In the genomic region with DNA sequence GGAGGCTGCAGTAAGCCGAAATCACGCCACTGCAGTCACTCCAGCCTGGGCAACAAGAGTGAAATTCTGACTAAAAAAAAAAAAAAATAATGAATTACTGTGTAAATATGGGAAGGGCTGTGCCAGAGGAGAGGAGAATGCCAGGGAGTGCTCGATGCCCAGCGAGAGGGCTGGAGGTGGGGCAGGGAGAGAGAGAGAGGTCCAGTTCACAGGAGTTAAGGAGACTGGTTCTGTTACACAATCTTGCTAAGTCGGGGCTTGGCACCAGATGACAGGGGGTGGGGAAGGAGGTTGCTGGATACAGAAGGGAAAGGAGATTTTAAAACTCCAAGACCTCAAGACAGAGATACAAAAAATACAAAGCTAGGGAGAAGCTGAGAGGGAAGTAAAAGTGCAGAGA, we compare ENCODE assay signal across 9 cellular contexts. TPM values are rescaled to one million over a fixed set of nuclear protein-coding genes. Genes with fewer than 3 reads are reported as not detected.
DNase-seq lines count a peak whose midpoint lies in the region; ATAC-seq and TF ChIP-seq lines count a peak whose summit lies in the region.
"Had no signal": no experiment of that assay in that cellular context is flagged by ENCODE, and none has a peak within 500 bp of the region (broad histone marks: within the 10 kb centered on the region; RNA-seq: fewer than 3 reads in every experiment).

No MANE protein-coding gene starts in this region.

- H3K9me3 ChIP-seq in Caco-2 = no peaks in the 10 kb centered on the region
- no peaks in the 10 kb centered on the region for H3K9me3 ChIP-seq in PC-9 (ENCODE audit: insufficient read depth, low read depth)
- no peaks in the 10 kb centered on the region for H3K9me3 ChIP-seq in psoas muscle
- no peaks in the 10 kb centered on the region for H3K9me3 ChIP-seq in A673 (ENCODE audit: low read depth, low read length, poor library complexity, severe bottlenecking)

- peaks cover 13% of the 10 kb centered on the region for H3K4me1 Mint-ChIP-seq in Caco-2 (ENCODE audit: low read depth, unreplicated experiment)
- H3K4me1 Mint-ChIP-seq: T-cell had no signal

- H3K9me3 Mint-ChIP-seq in Caco-2 (ENCODE audit: unreplicated experiment) = no peaks in the 10 kb centered on the region
- H3K9me3 Mint-ChIP-seq: T-cell had no signal

- H3F3A ChIP-seq in PC-9 (ENCODE audit: insufficient read depth, low read depth) = peaks cover 5% of the 10 kb centered on the region; the same call in 1 of the 2 replicates

- POLR2A ChIA-PET in Caco-2 (lab: Charles Lee) = interaction anchor here (0.7 kb wide), 1 partner anchor 10 kb away, joined by 4 read pairs; no protein-coding TSS in a partner anchor
- POLR2A ChIA-PET in PC-9 (lab: Charles Lee; ENCODE audit: unreplicated experiment) = interaction anchor here (0.6 kb wide), 1 partner anchor 306 kb away, joined by 3 read pairs; no protein-coding TSS in a partner anchor
- POLR2A ChIA-PET in A673 (lab: Charles Lee; ENCODE audit: low non-redundant PET) = interaction anchor here (0.8 kb wide), 1 partner anchor 328 kb away, joined by 3 read pairs; no protein-coding TSS in a partner anchor

- H3K27ac ChIP-seq in PC-9 (no peak overlapping the region), psoas muscle (peak overlapping the region; percentile 73), A673 (ENCODE audit: low read depth, low read length, poor library complexity, severe bottlenecking) (no peak overlapping the region)

- no peaks in the 10 kb centered on the region for H4K20me1 ChIP-seq in PC-9 (ENCODE audit: insufficient read depth)

- H3K79me2 ChIP-seq in PC-9 (ENCODE audit: low read depth) = no peaks in the 10 kb centered on the region

- BruUV-seq in Caco-2 (replicated peaks; lab: Mats Ljungman, UMichigan) (no TSS peak), PC-9 (replicated peaks; lab: Mats Ljungman, UMichigan) (no TSS peak), A673 (replicated peaks; lab: Mats Ljungman, UMichigan) (no TSS peak)

- H3K4me3 ChIP-seq in Caco-2 (ENCODE audit: low read depth, low read length) = no peak overlapping the region; the same call in 1 of the 2 replicates
- no peak overlapping the region for H3K4me3 ChIP-seq in PC-9
- peak overlapping the region; percentile 33 to 84 for H3K4me3 ChIP-seq in foreskin fibroblast (ENCODE audit: low read depth in 1 of 2, low read length in 2 of 2)
- peak overlapping the region; percentile 76 for H3K4me3 ChIP-seq in psoas muscle
- no peak overlapping the region for H3K4me3 ChIP-seq in A673 (ENCODE audit: low read depth, low read length, poor library complexity, severe bottlenecking)

- H3K36me3 ChIP-seq in Caco-2 (ENCODE audit: control insufficient read depth, insufficient read depth, low read length) = no peaks in the 10 kb centered on the region
- H3K36me3 ChIP-seq in PC-9 (ENCODE audit: low read depth) = no peaks in the 10 kb centered on the region
- H3K36me3 ChIP-seq in psoas muscle (ENCODE audit: insufficient read depth in 1 of 2, low read depth in 1 of 2) = peaks cover 2 to 24% of the 10 kb centered on the region in 2 donors
- H3K36me3 ChIP-seq in A673 (ENCODE audit: insufficient read depth, low read length, poor library complexity, severe bottlenecking) = no peaks in the 10 kb centered on the region

- no peaks in the 10 kb centered on the region for H3K36me3 Mint-ChIP-seq in Caco-2 (ENCODE audit: insufficient read depth, unreplicated experiment)
- H3K36me3 Mint-ChIP-seq: T-cell had no signal

- WGBS in psoas muscle, 3 donors = 27 to 51% (median 31%) methylated on average over 5 of the region's 5 CpGs

- no peaks in the 10 kb centered on the region for H3K9me2 ChIP-seq in PC-9 (ENCODE audit: insufficient read depth)

- H3K27me3 ChIP-seq in Caco-2 (replicated peaks; ENCODE audit: control insufficient read depth, insufficient read depth, low read length) = no peaks in the 10 kb centered on the region
- H3K27me3 ChIP-seq in PC-9 (ENCODE audit: insufficient read depth, low read depth) = no peaks in the 10 kb centered on the region
- no peaks in the 10 kb centered on the region for H3K27me3 ChIP-seq in psoas muscle (ENCODE audit: insufficient read depth in 3 of 3, low read length in 2 of 3)
- H3K27me3 ChIP-seq in A673 (replicated peaks; ENCODE audit: insufficient read depth, low read depth, low read length, poor library complexity) = no peaks in the 10 kb centered on the region

- DNase-seq in Caco-2 (no peak), PC-9 (peak in 1 of 2 experiments; percentile 32), foreskin fibroblast (peak in 1 of 2 donors; percentile 75), psoas muscle (peak; percentile 66 to 81), A673 (ENCODE audit: low spot score) (no peak)
- DNase-seq in stimulated activated CD4-positive, alpha-beta T cell treated with anti-CD3 and anti-CD28 coated beads, Interleukin-4, amount 100 ng/mL, for 1 hour = no peak
- DNase-seq: T-cell had no signal

- peak overlapping the region; percentile 84 for H3K27ac Mint-ChIP-seq in Caco-2 (ENCODE audit: unreplicated experiment)
- H3K27ac Mint-ChIP-seq: T-cell had no signal

- CTCF ChIA-PET in Caco-2 (lab: Charles Lee) (interaction anchor here (0.9 kb wide), 1 partner anchor 31 kb away, joined by 4 read pairs; no protein-coding TSS in a partner anchor), PC-9 (lab: Charles Lee) (no interaction called here), A673 (lab: Charles Lee) (no interaction called here)

- no peak overlapping the region for H2AFZ ChIP-seq in PC-9

- H3K4me2 ChIP-seq in PC-9 = peak overlapping the region; percentile 34; the same call in 1 of the 2 replicates

- peak overlapping the region; percentile 74 for H3K4me3 Mint-ChIP-seq in Caco-2 (ENCODE audit: unreplicated experiment)
- H3K4me3 Mint-ChIP-seq: T-cell had no signal

- ATAC-seq in psoas muscle (peak; percentile 42 to 79 (median 66)), HG02642 (IDR thresholded peaks at IDR 0.05; ENCODE audit: poor library complexity, unreplicated experiment) (no peak), GM18870 (IDR thresholded peaks at IDR 0.05; ENCODE audit: unreplicated experiment) (no peak)
- ATAC-seq: T-cell had no signal

- TF ChIP-seq CTCF in Caco-2 (IDR thresholded peaks at IDR 0.05; ENCODE audit: insufficient read depth in 1 of 2, low read depth in 1 of 2, low read length in 1 of 2, severe bottlenecking in 1 of 2, unreplicated experiment in 1 of 2) (no peak), PC-9 (conservative IDR thresholded peaks at IDR 0.05) (no peak), foreskin fibroblast (IDR thresholded peaks at IDR 0.05; ENCODE audit: low read depth, low read length) (no peak), psoas muscle (IDR thresholded peaks at IDR 0.05) (no peak), A673 (conservative IDR thresholded peaks at IDR 0.05; ENCODE audit: low read depth, low read length) (no peak)

- peaks cover 14% of the 10 kb centered on the region for H3K4me1 ChIP-seq in Caco-2
- no peaks in the 10 kb centered on the region; the same call in 1 of the 2 replicates for H3K4me1 ChIP-seq in PC-9 (replicated peaks; ENCODE audit: insufficient read depth)
- peaks cover 44% of the 10 kb centered on the region for H3K4me1 ChIP-seq in psoas muscle
- peaks cover 30% of the 10 kb centered on the region for H3K4me1 ChIP-seq in A673 (ENCODE audit: insufficient read depth, low read length, poor library complexity, severe bottlenecking)

- intact Hi-C loops in Caco-2 (cut with micrococcal nuclease; ENCODE audit: unreplicated experiment) = no loop called here
- intact Hi-C loops in PC-9 (cut with micrococcal nuclease; ENCODE audit: unreplicated experiment) = no loop called here
- intact Hi-C loops in psoas muscle (cut with DNase I) = no loop called here
- intact Hi-C loops in A673 (cut with micrococcal nuclease; ENCODE audit: unreplicated experiment) = no loop called here

- H3K27me3 Mint-ChIP-seq in Caco-2 (ENCODE audit: insufficient read depth, unreplicated experiment) = no peaks in the 10 kb centered on the region
- H3K27me3 Mint-ChIP-seq: T-cell had no signal

RNA-seq across cellular contexts. Expression of a gene that starts 1.2 kb away (rescaled TPM):
- total RNA-seq in Caco-2 (2022) = 18.5 and 18.7 TPM in 2 replicates
- total RNA-seq in PC-9 (2021) = 11.3 and 18.4 TPM in 2 replicates
- total RNA-seq in psoas muscle = 10 to 100 TPM; 19.7 to 89.2 (median 56.3) TPM
- 10 to 100 TPM; 12.7 to 41.2 (median 26.7) TPM for polyA plus RNA-seq in psoas muscle
- 0.50 TPM in 1 of 2 replicates, not detected in the other for total RNA-seq in A673 (2021)

RNA-seq across cellular contexts. Expression of a gene that starts 24.3 kb away (rescaled TPM):
- total RNA-seq in Caco-2 (2022) = 23.3 and 25.0 TPM in 2 replicates
- 73.6 and 75.7 TPM in 2 replicates for total RNA-seq in PC-9 (2021)
- total RNA-seq in psoas muscle = 10 to 100 TPM; 16.9 to 38.7 (median 21.6) TPM
- 10 to 100 TPM in 1 of 3 donors, 1 to 10 TPM in 2; 4.7 to 36.3 (median 8.5) TPM for polyA plus RNA-seq in psoas muscle
- 49.0 and 51.8 TPM in 2 replicates for total RNA-seq in A673 (2021)

RNA-seq across cellular contexts. Expression of a gene that starts 28.0 kb away (rescaled TPM):
- total RNA-seq in Caco-2 (2022) (330 and 362 TPM in 2 replicates), PC-9 (2021) (334 and 345 TPM in 2 replicates), psoas muscle (100 to 1,000 TPM; 149 to 285 (median 230) TPM), A673 (2021) (553 and 565 TPM in 2 replicates)
- polyA plus RNA-seq in psoas muscle = 100 to 1,000 TPM; 354 to 521 (median 465) TPM

RNA-seq across cellular contexts. Expression of a gene that starts 44.1 kb away (rescaled TPM):
- total RNA-seq in Caco-2 (2022) = 49.7 and 52.7 TPM in 2 replicates
- total RNA-seq in PC-9 (2021) = 40.0 and 44.3 TPM in 2 replicates
- total RNA-seq in psoas muscle = 10 to 100 TPM; 51.9 to 96.4 (median 78.8) TPM
- 10 to 100 TPM; 42.6 to 66.3 (median 53.2) TPM for polyA plus RNA-seq in psoas muscle
- 62.1 and 62.8 TPM in 2 replicates for total RNA-seq in A673 (2021)

Comparison
In these comparisons a context has a peak if more than half of its experiments do, and no peak if none do; other contexts are left out.
1. DNase-seq: peak in psoas muscle (2 of 2); none in Caco-2 (0 of 2), stimulated activated CD4-positive, alpha-beta T cell treated with anti-CD3 and anti-CD28 coated beads, Interleukin-4, amount 100 ng/mL, for 1 hour (single experiment) and A673 (single experiment).
2. H3K4me3 ChIP-seq: peak in foreskin fibroblast (2 of 2) and psoas muscle (single experiment); none in Caco-2 (single experiment), PC-9 (single experiment) and A673 (single experiment).
3. ATAC-seq: peak in psoas muscle (4 of 4); none in HG02642 (single experiment) and GM18870 (single experiment).